ENCODE assay signal across 38 cellular contexts in the genomic region with DNA sequence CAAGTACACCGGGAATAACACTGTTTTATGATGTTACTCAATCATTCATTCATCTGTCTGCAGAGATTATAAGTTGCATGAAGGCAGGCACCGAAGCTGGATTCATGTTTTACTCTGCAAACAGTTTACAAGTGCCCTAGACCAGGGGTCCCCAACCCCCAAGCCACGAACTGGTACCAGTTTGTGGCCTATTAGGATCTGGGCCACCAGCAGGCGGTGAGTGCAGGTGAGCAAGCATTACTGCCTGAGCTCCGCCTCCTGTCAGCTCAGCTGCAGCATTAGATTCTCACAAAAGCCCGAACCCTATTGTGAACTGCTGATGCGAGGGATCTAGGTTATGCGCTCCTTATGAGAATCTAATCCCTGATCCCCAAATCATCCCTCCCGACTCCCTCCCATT. TPM values are rescaled to one million over a fixed set of nuclear protein-coding genes. Genes with fewer than 3 reads are reported as not detected.
"Had no signal": no experiment of that assay in that cellular context is flagged by ENCODE, and none has a peak within 500 bp of the region (broad histone marks: within the 10 kb centered on the region; RNA-seq: fewer than 3 reads in every experiment).

No MANE protein-coding gene starts in this region.

- H3K4me3 ChIP-seq: adrenal gland, body of pancreas, esophagus squamous epithelium, gastroesophageal sphincter, heart right ventricle had no signal

- FAIRE-seq: colon, endometrium, endothelial cell of umbilical vein had no signal

- H3K27me3 Mint-ChIP-seq: activated CD4-positive, alpha-beta memory T cell treated with anti-CD3 and anti-CD28 coated beads for 36 hours had no signal

- H3K9me3 ChIP-seq: adrenal gland, body of pancreas, esophagus squamous epithelium had no signal

- H3K27ac Mint-ChIP-seq: activated CD4-positive, alpha-beta memory T cell treated with anti-CD3 and anti-CD28 coated beads for 36 hours; activated CD8-positive, alpha-beta memory T cell treated with anti-CD3 and anti-CD28 coated beads, Interleukin-2, amount 10 ng/mL, durations not matched to agents 7 days and 5 days; activated CD8-positive, alpha-beta T cell treated with anti-CD3 and anti-CD28 coated beads, Interleukin-2, amount 10 ng/mL, durations not matched to agents 7 days and 5 days; activated T-cell treated with anti-CD3 and anti-CD28 coated beads, Interleukin-2, amount 50 U/mL, for 72 hours; effector memory CD8-positive, alpha-beta T cell; T-cell; T-helper 1 cell treated with Interleukin-12 subunit alpha and Interleukin-12 subunit beta and Interleukin-4 antibody, amounts not matched to agents 30 μg/mL and 1 μg/mL, for 36 hours; T-helper 2 cell treated with Interferon-gamma antibody and Interleukin-4, amounts not matched to agents 5 μg/mL and 100 μg/mL, for 36 hours had no signal

- H3K36me3 ChIP-seq: adrenal gland, esophagus squamous epithelium, gastroesophageal sphincter, heart right ventricle, WERI-Rb-1 had no signal

- H3K4me1 ChIP-seq: adrenal gland, body of pancreas, esophagus squamous epithelium, gastroesophageal sphincter had no signal

- ATAC-seq: activated CD4-positive, alpha-beta T cell treated with anti-CD3 and anti-CD28 coated beads for 36 hours; activated CD8-positive, alpha-beta T cell treated with anti-CD3 and anti-CD28 coated beads, Interleukin-2, amount 10 ng/mL, durations not matched to agents 7 days and 5 days; body of pancreas; effector memory CD8-positive, alpha-beta T cell; gastroesophageal sphincter; T-cell had no signal

- H3K27me3 ChIP-seq: adrenal gland, body of pancreas had no signal

- DNase-seq: activated CD4-positive, alpha-beta memory T cell treated with anti-CD3 and anti-CD28 coated beads for 36 hours; activated CD4-positive, alpha-beta T cell treated with anti-CD3 and anti-CD28 coated beads for 36 hours; activated CD4-positive, alpha-beta T cell treated with anti-CD3 and anti-CD28 coated beads, Interleukin-2, amount 10 ng/mL, durations not matched to agents 24 days and 14 days; activated CD4-positive, CD25-positive, alpha-beta regulatory T cell; activated CD4-positive, CD25-positive, alpha-beta regulatory T cell treated with anti-CD3 and anti-CD28 coated beads, Interleukin-2, amount 50 U/mL, for 72 hours; activated CD8-positive, alpha-beta memory T cell treated with anti-CD3 and anti-CD28 coated beads, Interleukin-2, amount 10 ng/mL, durations not matched to agents 7 days and 5 days; activated CD8-positive, alpha-beta memory T cell treated with anti-CD3 and anti-CD28 coated beads, Interleukin-2, amount 50 U/mL, for 48 hours; activated CD8-positive, alpha-beta T cell treated with anti-CD3 and anti-CD28 coated beads, Interleukin-2, amount 10 ng/mL, durations not matched to agents 7 days and 5 days; activated gamma-delta T cell; activated naive CD4-positive, alpha-beta T cell; activated naive CD4-positive, alpha-beta T cell treated with anti-CD3 and anti-CD28 coated beads, Interleukin-2, amount 50 U/mL, for 16 hours; activated naive CD8-positive, alpha-beta T cell treated with anti-CD3 and anti-CD28 coated beads for 36 hours; activated naive CD8-positive, alpha-beta T cell treated with anti-CD3 and anti-CD28 coated beads, Interleukin-2, amount 50 U/mL, for 24 hours; activated T-cell treated with anti-CD3 and anti-CD28 coated beads for 4 hours; activated T-cell treated with anti-CD3 and anti-CD28 coated beads, Interleukin-2, amount 50 U/mL, for 24 hours; activated T-cell treated with anti-CD3 and anti-CD28 coated beads, Interleukin-2, amount 50 U/mL, for 72 hours; adrenal gland; amygdala; aorta; body of pancreas; caudate nucleus; cortex of kidney; dermis blood vessel endothelial cell; effector CD4-positive, alpha-beta T cell; effector memory CD8-positive, alpha-beta T cell; esophagus squamous epithelium; foreskin melanocyte; heart right ventricle; T-cell; T1000; WERI-Rb-1 had no signal

- H3K4me3 Mint-ChIP-seq: activated CD4-positive, alpha-beta memory T cell treated with anti-CD3 and anti-CD28 coated beads for 36 hours; activated CD4-positive, alpha-beta T cell treated with anti-CD3 and anti-CD28 coated beads for 36 hours; activated CD4-positive, alpha-beta T cell treated with anti-CD3 and anti-CD28 coated beads, Interleukin-2, amount 10 ng/mL, durations not matched to agents 24 days and 14 days; activated CD8-positive, alpha-beta memory T cell treated with anti-CD3 and anti-CD28 coated beads, Interleukin-2, amount 10 ng/mL, durations not matched to agents 7 days and 5 days; activated CD8-positive, alpha-beta T cell treated with anti-CD3 and anti-CD28 coated beads, Interleukin-2, amount 10 ng/mL, durations not matched to agents 7 days and 5 days; activated naive CD8-positive, alpha-beta T cell treated with anti-CD3 and anti-CD28 coated beads for 36 hours; activated naive CD8-positive, alpha-beta T cell treated with anti-CD3 and anti-CD28 coated beads, Interleukin-2, amount 50 U/mL, for 24 hours; activated T-cell treated with anti-CD3 and anti-CD28 coated beads, Interleukin-2, amount 50 U/mL, for 24 hours; activated T-cell treated with anti-CD3 and anti-CD28 coated beads, Interleukin-2, amount 50 U/mL, for 72 hours; effector memory CD8-positive, alpha-beta T cell; T-cell; T-helper 1 cell treated with Interleukin-12 subunit alpha and Interleukin-12 subunit beta and Interleukin-4 antibody, amounts not matched to agents 30 μg/mL and 1 μg/mL, for 36 hours; T-helper 2 cell treated with Interferon-gamma antibody and Interleukin-4, amounts not matched to agents 5 μg/mL and 100 μg/mL, for 36 hours had no signal

- H3K27ac ChIP-seq: adrenal gland, body of pancreas, epithelial cell of prostate, esophagus squamous epithelium, gastroesophageal sphincter, heart right ventricle, WERI-Rb-1 had no signal

- H3K36me3 Mint-ChIP-seq: activated CD4-positive, alpha-beta memory T cell treated with anti-CD3 and anti-CD28 coated beads for 36 hours; activated CD8-positive, alpha-beta memory T cell treated with anti-CD3 and anti-CD28 coated beads, Interleukin-2, amount 10 ng/mL, durations not matched to agents 7 days and 5 days; activated naive CD8-positive, alpha-beta T cell treated with anti-CD3 and anti-CD28 coated beads for 36 hours; T-cell had no signal

- H3K9me3 Mint-ChIP-seq: activated CD4-positive, alpha-beta memory T cell treated with anti-CD3 and anti-CD28 coated beads for 36 hours; activated CD4-positive, alpha-beta T cell treated with anti-CD3 and anti-CD28 coated beads, Interleukin-2, amount 10 ng/mL, durations not matched to agents 24 days and 14 days; activated naive CD8-positive, alpha-beta T cell treated with anti-CD3 and anti-CD28 coated beads for 36 hours; activated naive CD8-positive, alpha-beta T cell treated with anti-CD3 and anti-CD28 coated beads, Interleukin-2, amount 50 U/mL, for 24 hours; activated T-cell treated with anti-CD3 and anti-CD28 coated beads, Interleukin-2, amount 50 U/mL, for 24 hours; activated T-cell treated with anti-CD3 and anti-CD28 coated beads, Interleukin-2, amount 50 U/mL, for 72 hours; effector memory CD8-positive, alpha-beta T cell; T-cell; T-helper 1 cell treated with Interleukin-12 subunit alpha and Interleukin-12 subunit beta and Interleukin-4 antibody, amounts not matched to agents 30 μg/mL and 1 μg/mL, for 36 hours; T-helper 2 cell treated with Interferon-gamma antibody and Interleukin-4, amounts not matched to agents 5 μg/mL and 100 μg/mL, for 36 hours had no signal

RNA-seq across cellular contexts. Expression of gene PLXNC1, which starts 38.1 kb away (rescaled TPM):
- polyA plus RNA-seq: endothelial cell of umbilical vein had no signal
